1 cellular context compared by ENCODE assay signal in the genomic region with DNA sequence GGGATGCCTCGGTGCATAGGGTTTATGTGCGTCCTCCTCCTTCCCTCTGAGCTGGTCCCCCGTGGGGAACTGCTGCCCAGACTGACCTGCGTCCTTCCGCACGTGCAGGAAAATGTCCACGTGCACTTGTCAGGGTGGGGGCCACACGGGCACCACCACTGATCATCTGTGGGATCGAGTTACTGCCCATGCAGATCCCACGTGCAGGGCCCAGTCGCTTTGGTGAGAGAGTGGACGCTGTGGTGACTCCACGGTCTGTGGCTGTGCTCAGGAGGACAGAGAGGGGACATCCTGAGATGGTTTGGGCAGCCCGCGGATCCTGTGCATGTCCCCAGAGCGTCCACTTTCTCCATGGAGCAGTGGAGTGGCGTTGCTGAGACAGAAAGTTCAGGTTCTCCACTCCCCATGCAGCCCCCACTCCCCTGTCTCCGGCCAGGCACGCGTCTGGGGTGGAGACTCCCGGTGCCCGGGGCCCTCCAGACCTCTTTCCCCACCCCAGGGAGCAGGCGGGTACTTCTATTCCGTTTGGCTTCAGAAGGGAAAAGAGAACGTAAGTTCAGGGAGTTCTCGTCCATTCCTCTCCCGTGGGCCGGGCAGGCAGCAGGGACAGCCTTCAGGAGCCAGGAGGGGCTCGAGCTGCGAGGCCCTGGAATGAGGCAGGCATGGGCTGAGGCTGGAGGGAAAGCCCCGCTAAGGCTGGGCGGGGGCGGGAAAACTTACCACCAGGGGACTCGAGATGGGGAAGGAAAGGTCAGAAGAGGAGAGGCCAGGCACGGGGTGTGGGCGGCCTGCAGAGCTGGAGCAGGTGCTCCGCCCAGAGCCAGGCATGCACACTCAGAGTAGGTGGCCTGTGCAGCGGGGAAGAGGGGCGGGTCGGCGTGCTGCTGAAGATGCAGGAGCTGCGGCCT.
TF ChIP-seq lines count a peak whose summit lies in the region.

No MANE protein-coding gene starts in this region.

TF ChIP-seq in HepG2, 621 proteins besides CTCF, POLR2A, EP300 and RAD21 (continued from another document and continues in another):
- TF ChIP-seq, protein P1, sequence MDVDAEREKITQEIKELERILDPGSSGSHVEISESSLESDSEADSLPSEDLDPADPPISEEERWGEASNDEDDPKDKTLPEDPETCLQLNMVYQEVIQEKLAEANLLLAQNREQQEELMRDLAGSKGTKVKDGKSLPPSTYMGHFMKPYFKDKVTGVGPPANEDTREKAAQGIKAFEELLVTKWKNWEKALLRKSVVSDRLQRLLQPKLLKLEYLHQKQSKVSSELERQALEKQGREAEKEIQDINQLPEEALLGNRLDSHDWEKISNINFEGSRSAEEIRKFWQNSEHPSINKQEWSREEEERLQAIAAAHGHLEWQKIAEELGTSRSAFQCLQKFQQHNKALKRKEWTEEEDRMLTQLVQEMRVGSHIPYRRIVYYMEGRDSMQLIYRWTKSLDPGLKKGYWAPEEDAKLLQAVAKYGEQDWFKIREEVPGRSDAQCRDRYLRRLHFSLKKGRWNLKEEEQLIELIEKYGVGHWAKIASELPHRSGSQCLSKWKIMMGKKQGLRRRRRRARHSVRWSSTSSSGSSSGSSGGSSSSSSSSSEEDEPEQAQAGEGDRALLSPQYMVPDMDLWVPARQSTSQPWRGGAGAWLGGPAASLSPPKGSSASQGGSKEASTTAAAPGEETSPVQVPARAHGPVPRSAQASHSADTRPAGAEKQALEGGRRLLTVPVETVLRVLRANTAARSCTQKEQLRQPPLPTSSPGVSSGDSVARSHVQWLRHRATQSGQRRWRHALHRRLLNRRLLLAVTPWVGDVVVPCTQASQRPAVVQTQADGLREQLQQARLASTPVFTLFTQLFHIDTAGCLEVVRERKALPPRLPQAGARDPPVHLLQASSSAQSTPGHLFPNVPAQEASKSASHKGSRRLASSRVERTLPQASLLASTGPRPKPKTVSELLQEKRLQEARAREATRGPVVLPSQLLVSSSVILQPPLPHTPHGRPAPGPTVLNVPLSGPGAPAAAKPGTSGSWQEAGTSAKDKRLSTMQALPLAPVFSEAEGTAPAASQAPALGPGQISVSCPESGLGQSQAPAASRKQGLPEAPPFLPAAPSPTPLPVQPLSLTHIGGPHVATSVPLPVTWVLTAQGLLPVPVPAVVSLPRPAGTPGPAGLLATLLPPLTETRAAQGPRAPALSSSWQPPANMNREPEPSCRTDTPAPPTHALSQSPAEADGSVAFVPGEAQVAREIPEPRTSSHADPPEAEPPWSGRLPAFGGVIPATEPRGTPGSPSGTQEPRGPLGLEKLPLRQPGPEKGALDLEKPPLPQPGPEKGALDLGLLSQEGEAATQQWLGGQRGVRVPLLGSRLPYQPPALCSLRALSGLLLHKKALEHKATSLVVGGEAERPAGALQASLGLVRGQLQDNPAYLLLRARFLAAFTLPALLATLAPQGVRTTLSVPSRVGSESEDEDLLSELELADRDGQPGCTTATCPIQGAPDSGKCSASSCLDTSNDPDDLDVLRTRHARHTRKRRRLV (CRISPR knock-in tag; IDR thresholded peaks at IDR 0.05) = no peak
- TF ChIP-seq SIX4 (CRISPR knock-in tag; IDR thresholded peaks at IDR 0.05) = peak; percentile 41; the same call in 1 of the 2 replicates
- no peak for TF ChIP-seq PPARG (CRISPR knock-in tag; conservative IDR thresholded peaks at IDR 0.05)
- TF ChIP-seq ZFP90 (CRISPR knock-in tag; IDR thresholded peaks at IDR 0.05; ENCODE audit: borderline replicate concordance) = no peak
- peak; percentile 73; the same call in 1 of the 2 replicates for TF ChIP-seq ZNF761 (CRISPR knock-in tag; conservative IDR thresholded peaks at IDR 0.05)
- no peak for TF ChIP-seq CEBPG (CRISPR knock-in tag; IDR thresholded peaks at IDR 0.05)
- peak; percentile 41; the same call in 1 of the 2 replicates for TF ChIP-seq BCL6 (CRISPR knock-in tag; IDR thresholded peaks at IDR 0.05)
- TF ChIP-seq, protein P2, sequence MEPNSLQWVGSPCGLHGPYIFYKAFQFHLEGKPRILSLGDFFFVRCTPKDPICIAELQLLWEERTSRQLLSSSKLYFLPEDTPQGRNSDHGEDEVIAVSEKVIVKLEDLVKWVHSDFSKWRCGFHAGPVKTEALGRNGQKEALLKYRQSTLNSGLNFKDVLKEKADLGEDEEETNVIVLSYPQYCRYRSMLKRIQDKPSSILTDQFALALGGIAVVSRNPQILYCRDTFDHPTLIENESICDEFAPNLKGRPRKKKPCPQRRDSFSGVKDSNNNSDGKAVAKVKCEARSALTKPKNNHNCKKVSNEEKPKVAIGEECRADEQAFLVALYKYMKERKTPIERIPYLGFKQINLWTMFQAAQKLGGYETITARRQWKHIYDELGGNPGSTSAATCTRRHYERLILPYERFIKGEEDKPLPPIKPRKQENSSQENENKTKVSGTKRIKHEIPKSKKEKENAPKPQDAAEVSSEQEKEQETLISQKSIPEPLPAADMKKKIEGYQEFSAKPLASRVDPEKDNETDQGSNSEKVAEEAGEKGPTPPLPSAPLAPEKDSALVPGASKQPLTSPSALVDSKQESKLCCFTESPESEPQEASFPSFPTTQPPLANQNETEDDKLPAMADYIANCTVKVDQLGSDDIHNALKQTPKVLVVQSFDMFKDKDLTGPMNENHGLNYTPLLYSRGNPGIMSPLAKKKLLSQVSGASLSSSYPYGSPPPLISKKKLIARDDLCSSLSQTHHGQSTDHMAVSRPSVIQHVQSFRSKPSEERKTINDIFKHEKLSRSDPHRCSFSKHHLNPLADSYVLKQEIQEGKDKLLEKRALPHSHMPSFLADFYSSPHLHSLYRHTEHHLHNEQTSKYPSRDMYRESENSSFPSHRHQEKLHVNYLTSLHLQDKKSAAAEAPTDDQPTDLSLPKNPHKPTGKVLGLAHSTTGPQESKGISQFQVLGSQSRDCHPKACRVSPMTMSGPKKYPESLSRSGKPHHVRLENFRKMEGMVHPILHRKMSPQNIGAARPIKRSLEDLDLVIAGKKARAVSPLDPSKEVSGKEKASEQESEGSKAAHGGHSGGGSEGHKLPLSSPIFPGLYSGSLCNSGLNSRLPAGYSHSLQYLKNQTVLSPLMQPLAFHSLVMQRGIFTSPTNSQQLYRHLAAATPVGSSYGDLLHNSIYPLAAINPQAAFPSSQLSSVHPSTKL (CRISPR knock-in tag; IDR thresholded peaks at IDR 0.05) = peak; percentile 71
- 0 out of 2 replicates have a peak, but pooled peaks have one; percentile 56 for TF ChIP-seq TMF1 (CRISPR knock-in tag; IDR thresholded peaks at IDR 0.05; ENCODE audit: low read depth)
- TF ChIP-seq ZNF33A (CRISPR knock-in tag; IDR thresholded peaks at IDR 0.05; ENCODE audit: borderline replicate concordance) = no peak
- TF ChIP-seq, protein P3, sequence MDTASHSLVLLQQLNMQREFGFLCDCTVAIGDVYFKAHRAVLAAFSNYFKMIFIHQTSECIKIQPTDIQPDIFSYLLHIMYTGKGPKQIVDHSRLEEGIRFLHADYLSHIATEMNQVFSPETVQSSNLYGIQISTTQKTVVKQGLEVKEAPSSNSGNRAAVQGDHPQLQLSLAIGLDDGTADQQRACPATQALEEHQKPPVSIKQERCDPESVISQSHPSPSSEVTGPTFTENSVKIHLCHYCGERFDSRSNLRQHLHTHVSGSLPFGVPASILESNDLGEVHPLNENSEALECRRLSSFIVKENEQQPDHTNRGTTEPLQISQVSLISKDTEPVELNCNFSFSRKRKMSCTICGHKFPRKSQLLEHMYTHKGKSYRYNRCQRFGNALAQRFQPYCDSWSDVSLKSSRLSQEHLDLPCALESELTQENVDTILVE (CRISPR knock-in tag; IDR thresholded peaks at IDR 0.05) = 0 out of 2 replicates have a peak, but pooled peaks have one; percentile 18
- no peak for TF ChIP-seq TCF7L2 (IDR thresholded peaks at IDR 0.05; ENCODE audit: low read depth, low read length)
- no peak for TF ChIP-seq ZNF20 (CRISPR knock-in tag; IDR thresholded peaks at IDR 0.05)
- no peak for TF ChIP-seq ZNF260 (CRISPR knock-in tag; IDR thresholded peaks at IDR 0.05; ENCODE audit: borderline replicate concordance, low read depth)
- TF ChIP-seq, protein P4, sequence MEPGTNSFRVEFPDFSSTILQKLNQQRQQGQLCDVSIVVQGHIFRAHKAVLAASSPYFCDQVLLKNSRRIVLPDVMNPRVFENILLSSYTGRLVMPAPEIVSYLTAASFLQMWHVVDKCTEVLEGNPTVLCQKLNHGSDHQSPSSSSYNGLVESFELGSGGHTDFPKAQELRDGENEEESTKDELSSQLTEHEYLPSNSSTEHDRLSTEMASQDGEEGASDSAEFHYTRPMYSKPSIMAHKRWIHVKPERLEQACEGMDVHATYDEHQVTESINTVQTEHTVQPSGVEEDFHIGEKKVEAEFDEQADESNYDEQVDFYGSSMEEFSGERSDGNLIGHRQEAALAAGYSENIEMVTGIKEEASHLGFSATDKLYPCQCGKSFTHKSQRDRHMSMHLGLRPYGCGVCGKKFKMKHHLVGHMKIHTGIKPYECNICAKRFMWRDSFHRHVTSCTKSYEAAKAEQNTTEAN (CRISPR knock-in tag; conservative IDR thresholded peaks at IDR 0.05) = no peak
- TF ChIP-seq GLI4 (CRISPR knock-in tag; IDR thresholded peaks at IDR 0.05; ENCODE audit: borderline replicate concordance) = no peak
- no peak for TF ChIP-seq MTF2 (CRISPR knock-in tag; IDR thresholded peaks at IDR 0.05; ENCODE audit: borderline replicate concordance)
- no peak; the same call in 1 of the 2 replicates for TF ChIP-seq BRD4 (CRISPR knock-in tag; IDR thresholded peaks at IDR 0.05)
- TF ChIP-seq KDM6A (CRISPR knock-in tag; IDR thresholded peaks at IDR 0.05; ENCODE audit: low read depth) = no peak
- no peak for TF ChIP-seq TRIM24 (CRISPR knock-in tag; IDR thresholded peaks at IDR 0.05)
- TF ChIP-seq, protein P5, sequence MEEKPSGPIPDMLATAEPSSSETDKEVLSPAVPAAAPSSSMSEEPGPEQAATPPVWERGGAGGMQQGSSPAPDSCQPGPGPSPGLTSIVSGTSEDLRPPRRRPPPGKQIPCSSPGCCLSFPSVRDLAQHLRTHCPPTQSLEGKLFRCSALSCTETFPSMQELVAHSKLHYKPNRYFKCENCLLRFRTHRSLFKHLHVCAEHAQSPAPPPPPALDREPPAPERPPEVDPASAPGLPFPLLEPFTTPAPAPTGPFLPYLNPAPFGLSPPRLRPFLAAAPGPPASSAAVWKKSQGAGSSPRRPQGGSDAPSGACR (CRISPR knock-in tag; IDR thresholded peaks at IDR 0.05) = no peak; the same call in 1 of the 2 replicates
- TF ChIP-seq ZNF382 (CRISPR knock-in tag; IDR thresholded peaks at IDR 0.05; ENCODE audit: borderline replicate concordance) = no peak
- peak; percentile 67 for TF ChIP-seq AKAP8 (CRISPR knock-in tag; IDR thresholded peaks at IDR 0.05)
- TF ChIP-seq, protein P6, sequence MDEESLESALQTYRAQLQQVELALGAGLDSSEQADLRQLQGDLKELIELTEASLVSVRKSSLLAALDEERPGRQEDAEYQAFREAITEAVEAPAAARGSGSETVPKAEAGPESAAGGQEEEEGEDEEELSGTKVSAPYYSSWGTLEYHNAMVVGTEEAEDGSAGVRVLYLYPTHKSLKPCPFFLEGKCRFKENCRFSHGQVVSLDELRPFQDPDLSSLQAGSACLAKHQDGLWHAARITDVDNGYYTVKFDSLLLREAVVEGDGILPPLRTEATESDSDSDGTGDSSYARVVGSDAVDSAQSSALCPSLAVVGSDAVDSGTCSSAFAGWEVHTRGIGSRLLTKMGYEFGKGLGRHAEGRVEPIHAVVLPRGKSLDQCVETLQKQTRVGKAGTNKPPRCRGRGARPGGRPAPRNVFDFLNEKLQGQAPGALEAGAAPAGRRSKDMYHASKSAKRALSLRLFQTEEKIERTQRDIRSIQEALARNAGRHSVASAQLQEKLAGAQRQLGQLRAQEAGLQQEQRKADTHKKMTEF (CRISPR knock-in tag; IDR thresholded peaks at IDR 0.05) = no peak
- TF ChIP-seq MTA1 (CRISPR knock-in tag; IDR thresholded peaks at IDR 0.05; ENCODE audit: borderline replicate concordance) = peak; percentile 93; the same call in 1 of the 2 replicates
- TF ChIP-seq ELF4 (CRISPR knock-in tag; IDR thresholded peaks at IDR 0.05; ENCODE audit: borderline replicate concordance) = no peak; the same call in 1 of the 2 replicates
- TF ChIP-seq ZNF782 (CRISPR knock-in tag; IDR thresholded peaks at IDR 0.05; ENCODE audit: borderline replicate concordance) = 0 out of 2 replicates have a peak, but pooled peaks have one; percentile 35
- TF ChIP-seq, protein P7, sequence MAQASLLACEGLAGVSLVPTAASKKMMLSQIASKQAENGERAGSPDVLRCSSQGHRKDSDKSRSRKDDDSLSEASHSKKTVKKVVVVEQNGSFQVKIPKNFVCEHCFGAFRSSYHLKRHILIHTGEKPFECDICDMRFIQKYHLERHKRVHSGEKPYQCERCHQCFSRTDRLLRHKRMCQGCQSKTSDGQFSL (CRISPR knock-in tag; IDR thresholded peaks at IDR 0.05) = no peak
- TF ChIP-seq XRCC5 (optimal IDR thresholded peaks at IDR 0.05; ENCODE audit: low read length) = peak; percentile 33
- TF ChIP-seq, protein P8, sequence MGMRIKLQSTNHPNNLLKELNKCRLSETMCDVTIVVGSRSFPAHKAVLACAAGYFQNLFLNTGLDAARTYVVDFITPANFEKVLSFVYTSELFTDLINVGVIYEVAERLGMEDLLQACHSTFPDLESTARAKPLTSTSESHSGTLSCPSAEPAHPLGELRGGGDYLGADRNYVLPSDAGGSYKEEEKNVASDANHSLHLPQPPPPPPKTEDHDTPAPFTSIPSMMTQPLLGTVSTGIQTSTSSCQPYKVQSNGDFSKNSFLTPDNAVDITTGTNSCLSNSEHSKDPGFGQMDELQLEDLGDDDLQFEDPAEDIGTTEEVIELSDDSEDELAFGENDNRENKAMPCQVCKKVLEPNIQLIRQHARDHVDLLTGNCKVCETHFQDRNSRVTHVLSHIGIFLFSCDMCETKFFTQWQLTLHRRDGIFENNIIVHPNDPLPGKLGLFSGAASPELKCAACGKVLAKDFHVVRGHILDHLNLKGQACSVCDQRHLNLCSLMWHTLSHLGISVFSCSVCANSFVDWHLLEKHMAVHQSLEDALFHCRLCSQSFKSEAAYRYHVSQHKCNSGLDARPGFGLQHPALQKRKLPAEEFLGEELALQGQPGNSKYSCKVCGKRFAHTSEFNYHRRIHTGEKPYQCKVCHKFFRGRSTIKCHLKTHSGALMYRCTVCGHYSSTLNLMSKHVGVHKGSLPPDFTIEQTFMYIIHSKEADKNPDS (CRISPR knock-in tag; IDR thresholded peaks at IDR 0.05) = no peak
- no peak for TF ChIP-seq ZNF777 (CRISPR knock-in tag; IDR thresholded peaks at IDR 0.05)
- TF ChIP-seq, protein P9, sequence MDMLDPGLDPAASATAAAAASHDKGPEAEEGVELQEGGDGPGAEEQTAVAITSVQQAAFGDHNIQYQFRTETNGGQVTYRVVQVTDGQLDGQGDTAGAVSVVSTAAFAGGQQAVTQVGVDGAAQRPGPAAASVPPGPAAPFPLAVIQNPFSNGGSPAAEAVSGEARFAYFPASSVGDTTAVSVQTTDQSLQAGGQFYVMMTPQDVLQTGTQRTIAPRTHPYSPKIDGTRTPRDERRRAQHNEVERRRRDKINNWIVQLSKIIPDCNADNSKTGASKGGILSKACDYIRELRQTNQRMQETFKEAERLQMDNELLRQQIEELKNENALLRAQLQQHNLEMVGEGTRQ (IDR thresholded peaks at IDR 0.05; ENCODE audit: low read depth, low read length) = no peak
- TF ChIP-seq, protein P9 (CRISPR knock-in tag; IDR thresholded peaks at IDR 0.05; ENCODE audit: borderline replicate concordance) = no peak
- no peak for TF ChIP-seq GPN1 (CRISPR knock-in tag; IDR thresholded peaks at IDR 0.05; ENCODE audit: borderline replicate concordance)
- TF ChIP-seq ATF1 (CRISPR knock-in tag; IDR thresholded peaks at IDR 0.05) = no peak
- peak; percentile 80 for TF ChIP-seq BORCS8-MEF2B (CRISPR knock-in tag; IDR thresholded peaks at IDR 0.05)
- no peak; the same call in 1 of the 2 replicates for TF ChIP-seq CENPT (CRISPR knock-in tag; IDR thresholded peaks at IDR 0.05; ENCODE audit: low read depth)
- TF ChIP-seq ZNF136 (CRISPR knock-in tag; IDR thresholded peaks at IDR 0.05; ENCODE audit: low read depth) = no peak
- TF ChIP-seq TBX3 (IDR thresholded peaks at IDR 0.05; ENCODE audit: borderline replicate concordance) = no peak
